1 cellular context compared by ENCODE assay signal in the genomic region with DNA sequence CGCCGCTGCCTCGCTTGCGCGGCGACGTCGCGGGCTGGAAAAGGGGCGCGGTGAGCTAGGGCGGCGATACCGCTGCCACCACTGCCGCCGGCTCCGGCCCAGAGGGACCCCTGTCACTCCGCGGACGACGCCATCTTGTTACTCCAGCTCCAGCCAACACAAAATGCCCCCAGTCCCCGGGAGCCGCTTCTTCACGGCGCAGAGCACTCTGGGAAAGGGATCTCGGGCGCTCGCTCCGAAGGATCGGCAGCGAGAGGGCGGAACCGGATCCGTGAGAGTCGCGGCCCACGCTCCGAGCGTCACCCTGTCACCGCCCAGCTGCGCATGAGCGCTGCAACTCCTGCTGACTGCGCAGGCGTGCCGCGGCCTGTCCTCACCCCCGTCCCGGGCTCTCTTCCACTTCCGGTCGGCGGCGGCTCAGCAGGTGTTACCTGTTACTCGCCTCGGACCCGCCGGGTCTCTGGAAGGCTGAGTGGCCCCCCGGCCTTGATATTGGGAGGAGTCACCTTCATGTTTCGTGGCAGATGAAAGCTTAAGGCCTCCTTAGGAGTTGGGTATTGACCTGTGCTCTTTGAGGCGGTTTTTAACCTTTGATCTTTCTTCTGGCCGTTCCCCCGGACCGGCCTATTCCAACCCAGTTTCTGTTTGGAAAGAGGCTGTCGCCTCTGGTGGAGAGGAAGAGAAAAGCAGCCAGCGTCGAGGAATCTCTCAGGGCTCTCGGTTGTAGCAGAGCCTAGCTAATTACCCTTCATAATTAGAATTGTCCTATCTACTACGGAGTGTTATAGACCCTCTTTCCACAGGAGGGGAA.
A peak's percentile ranks its signal among the peaks of the same experiment; 100 is the strongest.
TF ChIP-seq lines count a peak whose summit lies in the region.

Gene CSNK1A1, minus strand, starts transcription at position 213 of the 811 bp plus-strand sequence. CDS start 475 bp downstream, outside the sequence.

TF ChIP-seq in HepG2, 621 proteins besides CTCF, POLR2A, EP300 and RAD21 (continued from another document and continues in another):
- TF ChIP-seq, protein P1, sequence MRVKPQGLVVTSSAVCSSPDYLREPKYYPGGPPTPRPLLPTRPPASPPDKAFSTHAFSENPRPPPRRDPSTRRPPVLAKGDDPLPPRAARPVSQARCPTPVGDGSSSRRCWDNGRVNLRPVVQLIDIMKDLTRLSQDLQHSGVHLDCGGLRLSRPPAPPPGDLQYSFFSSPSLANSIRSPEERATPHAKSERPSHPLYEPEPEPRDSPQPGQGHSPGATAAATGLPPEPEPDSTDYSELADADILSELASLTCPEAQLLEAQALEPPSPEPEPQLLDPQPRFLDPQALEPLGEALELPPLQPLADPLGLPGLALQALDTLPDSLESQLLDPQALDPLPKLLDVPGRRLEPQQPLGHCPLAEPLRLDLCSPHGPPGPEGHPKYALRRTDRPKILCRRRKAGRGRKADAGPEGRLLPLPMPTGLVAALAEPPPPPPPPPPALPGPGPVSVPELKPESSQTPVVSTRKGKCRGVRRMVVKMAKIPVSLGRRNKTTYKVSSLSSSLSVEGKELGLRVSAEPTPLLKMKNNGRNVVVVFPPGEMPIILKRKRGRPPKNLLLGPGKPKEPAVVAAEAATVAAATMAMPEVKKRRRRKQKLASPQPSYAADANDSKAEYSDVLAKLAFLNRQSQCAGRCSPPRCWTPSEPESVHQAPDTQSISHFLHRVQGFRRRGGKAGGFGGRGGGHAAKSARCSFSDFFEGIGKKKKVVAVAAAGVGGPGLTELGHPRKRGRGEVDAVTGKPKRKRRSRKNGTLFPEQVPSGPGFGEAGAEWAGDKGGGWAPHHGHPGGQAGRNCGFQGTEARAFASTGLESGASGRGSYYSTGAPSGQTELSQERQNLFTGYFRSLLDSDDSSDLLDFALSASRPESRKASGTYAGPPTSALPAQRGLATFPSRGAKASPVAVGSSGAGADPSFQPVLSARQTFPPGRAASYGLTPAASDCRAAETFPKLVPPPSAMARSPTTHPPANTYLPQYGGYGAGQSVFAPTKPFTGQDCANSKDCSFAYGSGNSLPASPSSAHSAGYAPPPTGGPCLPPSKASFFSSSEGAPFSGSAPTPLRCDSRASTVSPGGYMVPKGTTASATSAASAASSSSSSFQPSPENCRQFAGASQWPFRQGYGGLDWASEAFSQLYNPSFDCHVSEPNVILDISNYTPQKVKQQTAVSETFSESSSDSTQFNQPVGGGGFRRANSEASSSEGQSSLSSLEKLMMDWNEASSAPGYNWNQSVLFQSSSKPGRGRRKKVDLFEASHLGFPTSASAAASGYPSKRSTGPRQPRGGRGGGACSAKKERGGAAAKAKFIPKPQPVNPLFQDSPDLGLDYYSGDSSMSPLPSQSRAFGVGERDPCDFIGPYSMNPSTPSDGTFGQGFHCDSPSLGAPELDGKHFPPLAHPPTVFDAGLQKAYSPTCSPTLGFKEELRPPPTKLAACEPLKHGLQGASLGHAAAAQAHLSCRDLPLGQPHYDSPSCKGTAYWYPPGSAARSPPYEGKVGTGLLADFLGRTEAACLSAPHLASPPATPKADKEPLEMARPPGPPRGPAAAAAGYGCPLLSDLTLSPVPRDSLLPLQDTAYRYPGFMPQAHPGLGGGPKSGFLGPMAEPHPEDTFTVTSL (CRISPR knock-in tag; IDR thresholded peaks at IDR 0.05; ENCODE audit: borderline replicate concordance) = peak; percentile 32; the same call in 1 of the 2 replicates
- TF ChIP-seq ZNF205 (CRISPR knock-in tag; IDR thresholded peaks at IDR 0.05) (0 out of 2 replicates have a peak, but pooled peaks have one; percentile 74), GATAD2A (CRISPR knock-in tag; IDR thresholded peaks at IDR 0.05) (peak; percentile 62; the same call in 1 of the 2 replicates), TEAD3 (CRISPR knock-in tag; optimal IDR thresholded peaks at IDR 0.05; ENCODE audit: borderline replicate concordance) (peak; percentile 16), ZNF496 (CRISPR knock-in tag; IDR thresholded peaks at IDR 0.05; ENCODE audit: insufficient replicate concordance) (no peak), TAF1 (CRISPR knock-in tag; IDR thresholded peaks at IDR 0.05) (peak; percentile 98), ZSCAN29 (CRISPR knock-in tag; conservative IDR thresholded peaks at IDR 0.05) (no peak; the same call in 1 of the 2 replicates), ARNTL (CRISPR knock-in tag; IDR thresholded peaks at IDR 0.05) (no peak), THRA (CRISPR knock-in tag; IDR thresholded peaks at IDR 0.05; ENCODE audit: borderline replicate concordance) (peak; percentile 76), CREB3 (CRISPR knock-in tag; IDR thresholded peaks at IDR 0.05) (no peak), WIZ (CRISPR knock-in tag; IDR thresholded peaks at IDR 0.05) (no peak), ATF1 (CRISPR knock-in tag; IDR thresholded peaks at IDR 0.05) (peak; percentile 72), YEATS4 (CRISPR knock-in tag; IDR thresholded peaks at IDR 0.05; ENCODE audit: borderline replicate concordance) (peak; percentile 74), MAFF (IDR thresholded peaks at IDR 0.05; ENCODE audit: low read depth, low read length) (peak; percentile 36; the same call in 1 of the 2 replicates), ZFX (CRISPR knock-in tag; IDR thresholded peaks at IDR 0.05; ENCODE audit: low read depth) (peak; percentile 86), ZNF101 (CRISPR knock-in tag; IDR thresholded peaks at IDR 0.05; ENCODE audit: borderline replicate concordance, low read depth) (no peak), ZNF552 (CRISPR knock-in tag; IDR thresholded peaks at IDR 0.05; ENCODE audit: borderline replicate concordance) (no peak), ASH2L (IDR thresholded peaks at IDR 0.05; ENCODE audit: insufficient read length, low read depth, low read length) (peak; percentile 86), ZNF510 (CRISPR knock-in tag; IDR thresholded peaks at IDR 0.05; ENCODE audit: low read depth) (0 out of 2 replicates have a peak, but pooled peaks have one; percentile 29), ZBTB37 (CRISPR knock-in tag; IDR thresholded peaks at IDR 0.05) (0 out of 2 replicates have a peak, but pooled peaks have one; percentile 33), IRF1 (CRISPR knock-in tag; IDR thresholded peaks at IDR 0.05; ENCODE audit: low read depth) (no peak), DNMT1 (CRISPR knock-in tag; IDR thresholded peaks at IDR 0.05) (no peak; the same call in 1 of the 2 replicates), DR1 (CRISPR knock-in tag; IDR thresholded peaks at IDR 0.05) (peak; percentile 64), ZNF337 (CRISPR knock-in tag; IDR thresholded peaks at IDR 0.05; ENCODE audit: borderline replicate concordance, low read depth) (peak; percentile 71; the same call in 1 of the 2 replicates), IKZF4 (CRISPR knock-in tag; IDR thresholded peaks at IDR 0.05; ENCODE audit: borderline replicate concordance, low read depth, not compliant biosample characterization) (no peak), ZNF749 (CRISPR knock-in tag; IDR thresholded peaks at IDR 0.05; ENCODE audit: borderline replicate concordance) (no peak; the same call in 1 of the 2 replicates), GABPA (IDR thresholded peaks at IDR 0.05; ENCODE audit: low read depth, low read length) (peak; percentile 79), GABPA (CRISPR knock-in tag; IDR thresholded peaks at IDR 0.05; ENCODE audit: low read depth) (peak; percentile 94), POGZ (CRISPR knock-in tag; IDR thresholded peaks at IDR 0.05) (peak; percentile 92), SAP130 (CRISPR knock-in tag; IDR thresholded peaks at IDR 0.05; ENCODE audit: low read depth) (peak; percentile 86), ZNF234 (CRISPR knock-in tag; conservative IDR thresholded peaks at IDR 0.05) (no peak), TOE1 (CRISPR knock-in tag; IDR thresholded peaks at IDR 0.05) (0 out of 2 replicates have a peak, but pooled peaks have one; percentile 69), SP2 (CRISPR knock-in tag; IDR thresholded peaks at IDR 0.05) (peak; percentile 57), ZNF589 (CRISPR knock-in tag; conservative IDR thresholded peaks at IDR 0.05) (0 out of 2 replicates have a peak, but pooled peaks have one; percentile 24), SP1 (IDR thresholded peaks at IDR 0.05) (no peak), SP1 (CRISPR knock-in tag; IDR thresholded peaks at IDR 0.05) (peak; percentile 73), MBD4 (IDR thresholded peaks at IDR 0.05; ENCODE audit: borderline replicate concordance, low read length) (no peak), ZNF777 (CRISPR knock-in tag; IDR thresholded peaks at IDR 0.05) (no peak), NFATC3 (CRISPR knock-in tag; IDR thresholded peaks at IDR 0.05) (no peak; the same call in 1 of the 2 replicates), ZBTB21 (CRISPR knock-in tag; IDR thresholded peaks at IDR 0.05) (0 out of 2 replicates have a peak, but pooled peaks have one; percentile 22), ZNF790 (CRISPR knock-in tag; IDR thresholded peaks at IDR 0.05; ENCODE audit: borderline replicate concordance) (no peak)
- TF ChIP-seq, protein P2, sequence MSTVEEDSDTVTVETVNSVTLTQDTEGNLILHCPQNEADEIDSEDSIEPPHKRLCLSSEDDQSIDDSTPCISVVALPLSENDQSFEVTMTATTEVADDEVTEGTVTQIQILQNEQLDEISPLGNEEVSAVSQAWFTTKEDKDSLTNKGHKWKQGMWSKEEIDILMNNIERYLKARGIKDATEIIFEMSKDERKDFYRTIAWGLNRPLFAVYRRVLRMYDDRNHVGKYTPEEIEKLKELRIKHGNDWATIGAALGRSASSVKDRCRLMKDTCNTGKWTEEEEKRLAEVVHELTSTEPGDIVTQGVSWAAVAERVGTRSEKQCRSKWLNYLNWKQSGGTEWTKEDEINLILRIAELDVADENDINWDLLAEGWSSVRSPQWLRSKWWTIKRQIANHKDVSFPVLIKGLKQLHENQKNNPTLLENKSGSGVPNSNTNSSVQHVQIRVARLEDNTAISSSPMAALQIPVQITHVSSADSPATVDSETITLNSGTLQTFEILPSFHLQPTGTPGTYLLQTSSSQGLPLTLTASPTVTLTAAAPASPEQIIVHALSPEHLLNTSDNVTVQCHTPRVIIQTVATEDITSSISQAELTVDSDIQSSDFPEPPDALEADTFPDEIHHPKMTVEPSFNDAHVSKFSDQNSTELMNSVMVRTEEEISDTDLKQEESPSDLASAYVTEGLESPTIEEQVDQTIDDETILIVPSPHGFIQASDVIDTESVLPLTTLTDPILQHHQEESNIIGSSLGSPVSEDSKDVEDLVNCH (CRISPR knock-in tag; IDR thresholded peaks at IDR 0.05) = no peak
- TF ChIP-seq, protein P3, sequence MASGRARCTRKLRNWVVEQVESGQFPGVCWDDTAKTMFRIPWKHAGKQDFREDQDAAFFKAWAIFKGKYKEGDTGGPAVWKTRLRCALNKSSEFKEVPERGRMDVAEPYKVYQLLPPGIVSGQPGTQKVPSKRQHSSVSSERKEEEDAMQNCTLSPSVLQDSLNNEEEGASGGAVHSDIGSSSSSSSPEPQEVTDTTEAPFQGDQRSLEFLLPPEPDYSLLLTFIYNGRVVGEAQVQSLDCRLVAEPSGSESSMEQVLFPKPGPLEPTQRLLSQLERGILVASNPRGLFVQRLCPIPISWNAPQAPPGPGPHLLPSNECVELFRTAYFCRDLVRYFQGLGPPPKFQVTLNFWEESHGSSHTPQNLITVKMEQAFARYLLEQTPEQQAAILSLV (CRISPR knock-in tag; IDR thresholded peaks at IDR 0.05; ENCODE audit: borderline replicate concordance) = peak; percentile 71; the same call in 1 of the 2 replicates
- TF ChIP-seq, protein P4, sequence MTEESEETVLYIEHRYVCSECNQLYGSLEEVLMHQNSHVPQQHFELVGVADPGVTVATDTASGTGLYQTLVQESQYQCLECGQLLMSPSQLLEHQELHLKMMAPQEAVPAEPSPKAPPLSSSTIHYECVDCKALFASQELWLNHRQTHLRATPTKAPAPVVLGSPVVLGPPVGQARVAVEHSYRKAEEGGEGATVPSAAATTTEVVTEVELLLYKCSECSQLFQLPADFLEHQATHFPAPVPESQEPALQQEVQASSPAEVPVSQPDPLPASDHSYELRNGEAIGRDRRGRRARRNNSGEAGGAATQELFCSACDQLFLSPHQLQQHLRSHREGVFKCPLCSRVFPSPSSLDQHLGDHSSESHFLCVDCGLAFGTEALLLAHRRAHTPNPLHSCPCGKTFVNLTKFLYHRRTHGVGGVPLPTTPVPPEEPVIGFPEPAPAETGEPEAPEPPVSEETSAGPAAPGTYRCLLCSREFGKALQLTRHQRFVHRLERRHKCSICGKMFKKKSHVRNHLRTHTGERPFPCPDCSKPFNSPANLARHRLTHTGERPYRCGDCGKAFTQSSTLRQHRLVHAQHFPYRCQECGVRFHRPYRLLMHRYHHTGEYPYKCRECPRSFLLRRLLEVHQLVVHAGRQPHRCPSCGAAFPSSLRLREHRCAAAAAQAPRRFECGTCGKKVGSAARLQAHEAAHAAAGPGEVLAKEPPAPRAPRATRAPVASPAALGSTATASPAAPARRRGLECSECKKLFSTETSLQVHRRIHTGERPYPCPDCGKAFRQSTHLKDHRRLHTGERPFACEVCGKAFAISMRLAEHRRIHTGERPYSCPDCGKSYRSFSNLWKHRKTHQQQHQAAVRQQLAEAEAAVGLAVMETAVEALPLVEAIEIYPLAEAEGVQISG (CRISPR knock-in tag; IDR thresholded peaks at IDR 0.05) = peak; percentile 89
